Comparison of ENCODE assay signal across 16 cellular contexts in the genomic region with DNA sequence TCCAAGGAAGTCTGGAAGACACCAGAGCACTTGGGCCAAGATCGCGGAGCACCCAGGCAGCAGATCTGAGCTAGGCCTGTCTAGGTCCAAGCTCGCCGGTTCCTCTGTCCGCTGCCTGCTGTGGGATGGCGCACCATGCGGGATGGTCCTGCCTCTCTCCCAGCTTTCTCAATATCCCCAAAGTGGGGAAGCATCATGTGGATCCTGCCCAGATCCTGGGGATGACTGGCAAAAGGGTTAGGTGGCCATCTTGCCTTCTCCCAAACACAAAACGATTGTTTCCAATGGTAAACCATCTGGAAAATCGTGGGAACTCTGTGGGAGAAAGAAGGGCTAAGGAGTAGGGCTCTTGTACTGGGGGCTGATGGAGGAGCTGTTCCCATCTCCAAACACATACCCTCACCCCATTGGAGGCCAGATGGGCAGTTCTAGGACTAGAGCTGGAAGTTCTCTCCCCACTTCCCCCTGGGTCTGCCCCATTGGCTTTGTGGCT. TPM values are rescaled to one million over a fixed set of nuclear protein-coding genes. Genes with fewer than 3 reads are reported as not detected.
DNase-seq lines count a peak whose midpoint lies in the region; ATAC-seq, FAIRE-seq and TF ChIP-seq lines count a peak whose summit lies in the region.
"Had no signal": no experiment of that assay in that cellular context is flagged by ENCODE, and none has a peak within 500 bp of the region (broad histone marks: within the 10 kb centered on the region; RNA-seq: fewer than 3 reads in every experiment).

No MANE protein-coding gene starts in this region.

- peaks cover 4% of the 10 kb centered on the region for H3K36me3 Mint-ChIP-seq in natural killer cell treated with Interleukin-12 subunit alpha and Interleukin-12 subunit beta and Interleukin-15 and Interleukin-18, amount 100 ng/mL, for 72 hours

- in situ Hi-C loops in HepG2 (cut with HindIII; ENCODE audit: extremely low pct_ligation_motif_present, low pct_unique_long_range_greater_than_20kb): no loop called here
- in situ Hi-C loops in GM12878 (cut with MboI): no loop called here

- BruUV-seq in HepG2 (replicated peaks; lab: Mats Ljungman, UMichigan) (no TSS peak), GM12878 (replicated peaks; lab: Mats Ljungman, UMichigan) (no TSS peak)

- no peak overlapping the region for H2AFZ ChIP-seq in HepG2 (ENCODE audit: low read length)
- no peak overlapping the region for H2AFZ ChIP-seq in GM12878 (ENCODE audit: control insufficient read depth, low read depth, low read length)

- H3K27ac ChIP-seq in HepG2 (ENCODE audit: extremely low read length, insufficient read depth, low read length) (peak overlapping the region; percentile 76), right lobe of liver (peak overlapping the region in 1 of 3 donors; percentile 29), GM12878 (ENCODE audit: control insufficient read depth, insufficient read depth) (peak overlapping the region; percentile 81), upper lobe of right lung (peak overlapping the region; percentile 63)
- H3K27ac ChIP-seq: vagina had no signal

- peak overlapping the region; percentile 42 to 73 for H3K27ac Mint-ChIP-seq in natural killer cell treated with Interleukin-12 subunit alpha and Interleukin-12 subunit beta and Interleukin-15 and Interleukin-18, amount 100 ng/mL, for 72 hours

- no peak for TF ChIP-seq CTCF in HepG2 (CRISPR knock-in tag; IDR thresholded peaks at IDR 0.05)
- TF ChIP-seq CTCF in right lobe of liver (IDR thresholded peaks at IDR 0.05): no peak
- TF ChIP-seq CTCF in GM12878 (IDR thresholded peaks at IDR 0.05 in 2 of 3, conservative IDR thresholded peaks at IDR 0.05 in 1 of 3; ENCODE audit: control insufficient read depth in 2 of 3, extremely low read depth in 1 of 3, insufficient read depth in 1 of 3, low read depth in 3 of 3, low read length in 3 of 3): no peak
- no peak for TF ChIP-seq CTCF in upper lobe of right lung (IDR thresholded peaks at IDR 0.05)

- DNase-seq in HepG2 (ENCODE audit: low spot score): no peak
- no peak for DNase-seq in right lobe of liver
- DNase-seq in GM12878 (ENCODE audit: low read depth, low spot score): no peak
- DNase-seq in natural killer cell treated with Interleukin-12 subunit alpha and Interleukin-12 subunit beta and Interleukin-15 and Interleukin-18, amount 100 ng/mL, for 72 hours (ENCODE audit: low spot score): no peak
- DNase-seq in upper lobe of right lung: no peak
- no peak for DNase-seq in amniotic stem cell (lab: John Stamatoyannopoulos, UW)
- DNase-seq: effector CD8-positive, alpha-beta T cell; H9; NCI-H1048; NCI-H2227 treated with DMSO at 0.1 percent for 48 hours; PC-3 had no signal

- TF ChIP-seq RAD21 in HepG2 (CRISPR knock-in tag; IDR thresholded peaks at IDR 0.05): no peak
- no peak for TF ChIP-seq RAD21 in GM12878 (IDR thresholded peaks at IDR 0.05; ENCODE audit: insufficient read depth, low read depth, low read length)

- peaks cover 56 to 68% of the 10 kb centered on the region in 2 donors for H3K4me1 Mint-ChIP-seq in natural killer cell treated with Interleukin-12 subunit alpha and Interleukin-12 subunit beta and Interleukin-15 and Interleukin-18, amount 100 ng/mL, for 72 hours (ENCODE audit: low read depth in 2 of 2)

- H3K27me3 ChIP-seq in HepG2 (ENCODE audit: control insufficient read depth in 1 of 2, insufficient read depth in 2 of 2, low read length in 2 of 2) (no peaks in the 10 kb centered on the region), right lobe of liver (no peaks in the 10 kb centered on the region), GM12878 (replicated peaks in 1 of 2; ENCODE audit: control insufficient read depth in 2 of 2, insufficient read depth in 2 of 2, low read length in 1 of 2) (no peaks in the 10 kb centered on the region), upper lobe of right lung (no peaks in the 10 kb centered on the region)
- H3K27me3 ChIP-seq: vagina had no signal

- peak overlapping the region; percentile 76 for H3K4me3 Mint-ChIP-seq in natural killer cell treated with Interleukin-12 subunit alpha and Interleukin-12 subunit beta and Interleukin-15 and Interleukin-18, amount 100 ng/mL, for 72 hours
- H3K4me3 Mint-ChIP-seq: activated CD4-positive, alpha-beta T cell treated with anti-CD3 and anti-CD28 coated beads, Interleukin-2, amount 10 ng/mL, durations not matched to agents 7 days and 5 days; H9 had no signal

- RAD21 ChIA-PET in GM12878 (lab: Charles Lee; ENCODE audit: unreplicated experiment): interaction anchor here (0.9 to 5.3 kb wide), 14 partner anchors 9 to 67 kb away, joined by 3 to 44 read pairs (median 6); partner anchors contain the start of gene PRKCD

- H3K9ac ChIP-seq in HepG2 (ENCODE audit: insufficient read depth, low read depth, low read length) (peak overlapping the region; percentile 66), GM12878 (ENCODE audit: control insufficient read depth, insufficient read depth, low read length) (no peak overlapping the region; the same call in none of the 2 replicates)

- no peaks in the 10 kb centered on the region for H3K9me3 Mint-ChIP-seq in natural killer cell treated with Interleukin-12 subunit alpha and Interleukin-12 subunit beta and Interleukin-15 and Interleukin-18, amount 100 ng/mL, for 72 hours
- H3K9me3 Mint-ChIP-seq: activated CD4-positive, alpha-beta T cell treated with anti-CD3 and anti-CD28 coated beads, Interleukin-2, amount 10 ng/mL, durations not matched to agents 7 days and 5 days; H9; T-helper 1 cell treated with Interleukin-12 subunit alpha and Interleukin-12 subunit beta and Interleukin-4 antibody, amounts not matched to agents 30 μg/mL and 1 μg/mL, for 36 hours had no signal

- 97% methylated on average over 9 of the region's 9 CpGs for WGBS in HepG2 (ENCODE audit: low lambda C conversion rate)
- 66% methylated on average over 2 of the region's 9 CpGs for WGBS in right lobe of liver (ENCODE audit: insufficient coverage, low coverage, low lambda C conversion rate, missing lambda C conversion rate)
- 62% methylated on average over 4 of the region's 9 CpGs for WGBS in GM12878 (ENCODE audit: insufficient coverage, insufficient replicate concordance, low lambda C conversion rate, missing lambda C conversion rate)

- intact Hi-C loops in HepG2 (cut with micrococcal nuclease; ENCODE audit: unreplicated experiment): loop anchor here (1.0 to 5.0 kb wide), 2 partner anchors 11 to 38 kb away; partner anchors contain the start of gene RFT1
- intact Hi-C loops in right lobe of liver (cut with DNase I): no loop called here
- intact Hi-C loops in GM12878 (cut with micrococcal nuclease; ENCODE audit: unreplicated experiment): loop anchor here (1.0 kb wide), 1 partner anchor 10 kb away; no protein-coding TSS in a partner anchor
- intact Hi-C loops in upper lobe of right lung (cut with DNase I): no loop called here

- POLR2A ChIA-PET in HepG2 (lab: Yijun Ruan, JAX): interaction anchor here (1.3 to 4.6 kb wide), 8 partner anchors 10 to 56 kb away, joined by 3 to 137 read pairs (median 10); partner anchors contain the start of gene PRKCD
- POLR2A ChIA-PET in GM12878 (lab: Charles Lee): interaction anchor here (0.6 to 4.8 kb wide), 12 partner anchors 10 to 678 kb away, joined by 3 to 32 read pairs (median 6); partner anchors contain the start of gene PRKCD

- TF ChIP-seq POLR2A in HepG2 (IDR thresholded peaks at IDR 0.05; ENCODE audit: insufficient read depth in 1 of 2, low read depth in 2 of 2, low read length in 2 of 2) (no peak), right lobe of liver (IDR thresholded peaks at IDR 0.05) (no peak), GM12878 (IDR thresholded peaks at IDR 0.05; ENCODE audit: low read depth, low read length) (no peak)

- H3K79me2 ChIP-seq in HepG2 (ENCODE audit: insufficient read depth, low read length) (peaks cover 8% of the 10 kb centered on the region), GM12878 (ENCODE audit: control insufficient read depth, insufficient read depth, low read length) (peaks cover 100% of the 10 kb centered on the region)

- CTCF ChIA-PET in HepG2 (lab: Yijun Ruan, JAX; ENCODE audit: low intra/inter-chr PET ratio, low total read pairs) (interaction anchor here (2.3 kb wide), 1 partner anchor 35 kb away, joined by 10 read pairs; no protein-coding TSS in a partner anchor), GM12878 (lab: Yijun Ruan, JAX) (interaction anchor here (0.7 to 11.6 kb wide), 15 partner anchors 10 to 66 kb away, joined by 3 to 125 read pairs (median 4); partner anchors contain the start of gene PRKCD)

- no peaks in the 10 kb centered on the region for H3K27me3 Mint-ChIP-seq in natural killer cell treated with Interleukin-12 subunit alpha and Interleukin-12 subunit beta and Interleukin-15 and Interleukin-18, amount 100 ng/mL, for 72 hours
- H3K27me3 Mint-ChIP-seq: activated CD4-positive, alpha-beta T cell treated with anti-CD3 and anti-CD28 coated beads, Interleukin-2, amount 10 ng/mL, durations not matched to agents 7 days and 5 days had no signal

- H3K4me2 ChIP-seq in HepG2 (ENCODE audit: low read depth, low read length) (peak overlapping the region; percentile 74), GM12878 (ENCODE audit: control insufficient read depth, insufficient read depth) (peak overlapping the region; percentile 81)

- peak overlapping the region in 1 of 3 experiments; percentile 50; a peak in 2 of 6 replicates for H3K4me3 ChIP-seq in HepG2 (replicated peaks in 1 of 3; ENCODE audit: insufficient read depth in 1 of 3, low read depth in 2 of 3, low read length in 3 of 3)
- H3K4me3 ChIP-seq in right lobe of liver: no peak overlapping the region
- H3K4me3 ChIP-seq in GM12878: peak overlapping the region; percentile 74
- peak overlapping the region; percentile 23 for H3K4me3 ChIP-seq in upper lobe of right lung
- H3K4me3 ChIP-seq: vagina had no signal

- H3K4me1 ChIP-seq in HepG2 (ENCODE audit: insufficient read depth, low read length) (peaks cover 65% of the 10 kb centered on the region), right lobe of liver (no peaks in the 10 kb centered on the region), GM12878 (ENCODE audit: control insufficient read depth, insufficient read depth, low read length) (peaks cover 98% of the 10 kb centered on the region), upper lobe of right lung (peaks cover 47% of the 10 kb centered on the region)

- H3K9me3 ChIP-seq in HepG2 (ENCODE audit: low read length) (no peaks in the 10 kb centered on the region), right lobe of liver (no peaks in the 10 kb centered on the region), GM12878 (replicated peaks; ENCODE audit: control insufficient read depth, insufficient read depth, low read length) (no peaks in the 10 kb centered on the region), upper lobe of right lung (no peaks in the 10 kb centered on the region)
- H3K9me3 ChIP-seq: vagina had no signal

- FAIRE-seq in HepG2 (lab: Jason Lieb, UNC) (no peak), GM12878 (lab: Jason Lieb, UNC) (no peak)

- H3K36me3 ChIP-seq in HepG2 (replicated peaks in 1 of 2; ENCODE audit: control insufficient read depth in 1 of 2, insufficient read depth in 2 of 2, low read length in 2 of 2) (peaks cover 6 to 16% of the 10 kb centered on the region in 2 experiments; a peak in 4 of 5 replicates), right lobe of liver (peaks cover 0 to 4% (median 0%) of the 10 kb centered on the region in 4 donors), GM12878 (ENCODE audit: control insufficient read depth in 2 of 2, insufficient read depth in 2 of 2, low read length in 1 of 2) (peaks cover 17 to 25% of the 10 kb centered on the region in 2 experiments), upper lobe of right lung (peaks cover 19% of the 10 kb centered on the region)
- H3K36me3 ChIP-seq: vagina had no signal

- TF ChIP-seq EP300 in HepG2 (IDR thresholded peaks at IDR 0.05; ENCODE audit: low read depth in 2 of 2, low read length in 2 of 2) (no peak), HepG2 (CRISPR knock-in tag; IDR thresholded peaks at IDR 0.05; ENCODE audit: borderline replicate concordance) (no peak), GM12878 (IDR thresholded peaks at IDR 0.05; ENCODE audit: borderline replicate concordance in 1 of 2, control insufficient read depth in 1 of 2, low read depth in 2 of 2, low read length in 2 of 2) (peak in 1 of 2 experiments; percentile 60; a peak in 1 of 4 replicates)

- SMC1A ChIA-PET in GM12878 (lab: Charles Lee; ENCODE audit: uncharacterized antibody, unreplicated experiment): interaction anchor here (0.7 to 4.2 kb wide), 11 partner anchors 9 to 42 kb away, joined by 3 to 30 read pairs (median 10); partner anchors contain the start of gene PRKCD

- H4K20me1 ChIP-seq in HepG2 (ENCODE audit: insufficient read depth, low read length): no peaks in the 10 kb centered on the region
- no peaks in the 10 kb centered on the region for H4K20me1 ChIP-seq in GM12878 (ENCODE audit: control insufficient read depth, insufficient read depth)

- no peak; the same call in none of the 3 replicates for ATAC-seq in HepG2
- no peak for ATAC-seq in right lobe of liver
- no peak for ATAC-seq in GM12878
- ATAC-seq in natural killer cell treated with Interleukin-12 subunit alpha and Interleukin-12 subunit beta and Interleukin-15 and Interleukin-18, amount 100 ng/mL, for 72 hours: no peak
- no peak for ATAC-seq in upper lobe of right lung
- ATAC-seq in GM19035 (IDR thresholded peaks at IDR 0.05; ENCODE audit: unreplicated experiment): no peak
- ATAC-seq in HG02938 (IDR thresholded peaks at IDR 0.05; ENCODE audit: unreplicated experiment): no peak
- ATAC-seq: PC-3 had no signal

RNA-seq across cellular contexts. Expression of gene PRKCD, which starts 8.9 kb away (rescaled TPM):
- 1.6 and 4.3 TPM in 2 replicates for total RNA-seq in HepG2 (2016; rRNA removed; fragmentation: Illumina TruSeq; extraction: Trizol)
- total RNA-seq in HepG2 (2016; cell fraction: cytosol; rRNA removed; fragmentation: Illumina TruSeq; extraction: Trizol; ENCODE audit: low read depth): 0.79 and 1.0 TPM in 2 replicates
- 1.7 and 3.8 TPM in 2 replicates for total RNA-seq in HepG2 (2016; cell fraction: insoluble cytoplasmic fraction; rRNA removed; fragmentation: Illumina TruSeq; extraction: Trizol)
- total RNA-seq in HepG2 (2016; cell fraction: membrane; rRNA removed; fragmentation: Illumina TruSeq; extraction: Trizol): 2.3 and 2.6 TPM in 2 replicates
- 4.3 and 4.4 TPM in 2 replicates for total RNA-seq in HepG2 (2016; cell fraction: nucleus; rRNA removed; fragmentation: Illumina TruSeq; extraction: Trizol)
- 40.7 and 47.7 TPM in 2 replicates for polyA plus RNA-seq in HepG2 (2011; rRNA removed)
- 43.8 and 46.4 TPM in 2 replicates for polyA plus RNA-seq in HepG2 (2011; cell fraction: cytosol; rRNA removed)
- 49.0 and 56.6 TPM in 2 replicates for polyA plus RNA-seq in HepG2 (2011; cell fraction: nucleus; rRNA removed)
- polyA plus RNA-seq in HepG2 (2012): 26.9 and 29.1 TPM in 2 replicates
- polyA plus RNA-seq in HepG2 (2016; cell fraction: cytosol; fragmentation: Illumina TruSeq; extraction: Trizol; ENCODE audit: low read depth): 4.3 and 5.2 TPM in 2 replicates
- polyA plus RNA-seq in HepG2 (2016; cell fraction: insoluble cytoplasmic fraction; fragmentation: Illumina TruSeq; extraction: Trizol; ENCODE audit: low read depth): 19.3 and 22.7 TPM in 2 replicates
- 3.2 and 3.3 TPM in 2 replicates for polyA plus RNA-seq in HepG2 (2016; cell fraction: membrane; fragmentation: Illumina TruSeq; extraction: Trizol; ENCODE audit: low read depth)
- polyA plus RNA-seq in HepG2 (2016; cell fraction: nucleus; fragmentation: Illumina TruSeq; extraction: Trizol; ENCODE audit: insufficient read depth, low read depth): 26.1 and 26.5 TPM in 2 replicates
- polyA minus RNA-seq in HepG2 (2011; rRNA and poly(A)+ RNA removed; ENCODE audit: low replicate concordance): 30.4 and 51.6 TPM in 2 replicates
- 17.5 and 20.8 TPM in 2 replicates for polyA minus RNA-seq in HepG2 (2011; cell fraction: cytosol; rRNA and poly(A)+ RNA removed)
- polyA minus RNA-seq in HepG2 (2011; cell fraction: nucleus; rRNA and poly(A)+ RNA removed): 17.8 and 23.6 TPM in 2 replicates
- 1 to 10 TPM; 3.5 to 8.3 (median 5.1) TPM for total RNA-seq in right lobe of liver
- total RNA-seq in GM12878 (2013; cell fraction: nucleolus; rRNA removed): 13.2 and 14.9 TPM in 2 replicates
- total RNA-seq in GM12878 (2014; rRNA removed): 12.5 and 17.3 TPM in 2 replicates
- total RNA-seq in GM12878 (2014; rRNA removed; fragmentation: Illumina TruSeq; extraction: Trizol): 28.0 TPM in 2 replicates
- 78.3 and 81.7 TPM in 2 replicates for total RNA-seq in GM12878 (2021)
- 27.9 TPM for polyA plus RNA-seq in GM12878 (2011; ENCODE audit: low read depth)
- polyA plus RNA-seq in GM12878 (2011; rRNA removed): 69.0 and 114 TPM in 2 replicates
- polyA plus RNA-seq in GM12878 (2011; cell fraction: cytosol; rRNA removed): 110 and 139 TPM in 2 replicates
- 155 and 176 TPM in 2 replicates for polyA plus RNA-seq in GM12878 (2011; cell fraction: nucleus; rRNA removed)
- 57.8 and 64.6 TPM in 2 replicates for polyA plus RNA-seq in GM12878 (2012)
- polyA plus RNA-seq in GM12878 (2014; fragmentation: Illumina TruSeq; extraction: Trizol): 79.1 and 90.0 TPM in 2 replicates
- polyA plus RNA-seq in GM12878 (2014; fragmentation: Nextera tagmentation; extraction: Ambion mirVana): 10 to 100 TPM; 13.2 to 22.1 TPM
- 85.7 and 90.7 TPM in 2 replicates for polyA plus RNA-seq in GM12878 (2014; rRNA removed)
- polyA plus RNA-seq in GM12878 (2016; fragmentation: Nextera tagmentation; extraction: Ambion mirVana): 10 to 100 TPM; 10.0 to 56.8 TPM
- polyA minus RNA-seq in GM12878 (2011; rRNA and poly(A)+ RNA removed): 123 and 129 TPM in 2 replicates
- 34.2 and 36.8 TPM in 2 replicates for polyA minus RNA-seq in GM12878 (2011; cell fraction: cytosol; rRNA and poly(A)+ RNA removed)
- 40.1 and 59.2 TPM in 2 replicates for polyA minus RNA-seq in GM12878 (2011; cell fraction: nucleus; rRNA and poly(A)+ RNA removed)
- 10 to 100 TPM; 14.1 to 34.9 TPM for total RNA-seq in natural killer cell treated with Interleukin-12 subunit alpha and Interleukin-12 subunit beta and Interleukin-15 and Interleukin-18, amount 100 ng/mL, for 72 hours
- total RNA-seq in upper lobe of right lung: 78.4 TPM

RNA-seq across cellular contexts. Expression of gene RFT1, which starts 39.6 kb away (rescaled TPM):
- total RNA-seq in HepG2 (2016; rRNA removed; fragmentation: Illumina TruSeq; extraction: Trizol) (25.7 and 37.0 TPM in 2 replicates), right lobe of liver (10 to 100 TPM in 4 of 6 experiments, 1 to 10 TPM in 2; 9.3 to 12.4 (median 10.4) TPM), GM12878 (2014; rRNA removed) (27.5 and 31.1 TPM in 2 replicates), GM12878 (2014; rRNA removed; fragmentation: Illumina TruSeq; extraction: Trizol) (16.0 and 16.6 TPM in 2 replicates), GM12878 (2021) (40.3 and 41.3 TPM in 2 replicates), upper lobe of right lung (20.6 TPM)
- total RNA-seq in HepG2 (2016; cell fraction: cytosol; rRNA removed; fragmentation: Illumina TruSeq; extraction: Trizol; ENCODE audit: low read depth): 4.3 and 5.1 TPM in 2 replicates
- 25.2 and 37.3 TPM in 2 replicates for total RNA-seq in HepG2 (2016; cell fraction: insoluble cytoplasmic fraction; rRNA removed; fragmentation: Illumina TruSeq; extraction: Trizol)
- 14.7 and 16.2 TPM in 2 replicates for total RNA-seq in HepG2 (2016; cell fraction: membrane; rRNA removed; fragmentation: Illumina TruSeq; extraction: Trizol)
- total RNA-seq in HepG2 (2016; cell fraction: nucleus; rRNA removed; fragmentation: Illumina TruSeq; extraction: Trizol): 30.4 and 35.0 TPM in 2 replicates
- polyA plus RNA-seq in HepG2 (2011; rRNA removed) (21.0 and 23.2 TPM in 2 replicates), GM12878 (2011; rRNA removed) (29.5 and 34.5 TPM in 2 replicates), GM12878 (2014; fragmentation: Illumina TruSeq; extraction: Trizol) (33.3 and 34.5 TPM in 2 replicates), GM12878 (2014; fragmentation: Nextera tagmentation; extraction: Ambion mirVana) (10 to 100 TPM; 24.7 to 29.0 TPM), GM12878 (2014; rRNA removed) (33.5 and 36.0 TPM in 2 replicates), GM12878 (2016; fragmentation: Nextera tagmentation; extraction: Ambion mirVana) (10 to 100 TPM; 73.8 to 75.1 TPM)
- 21.9 and 27.5 TPM in 2 replicates for polyA plus RNA-seq in HepG2 (2011; cell fraction: cytosol; rRNA removed)
- 11.4 TPM in 2 replicates for polyA plus RNA-seq in HepG2 (2011; cell fraction: nucleus; rRNA removed)
- polyA plus RNA-seq in HepG2 (2012): 13.7 and 19.5 TPM in 2 replicates
- polyA plus RNA-seq in HepG2 (2016; cell fraction: cytosol; fragmentation: Illumina TruSeq; extraction: Trizol; ENCODE audit: low read depth): 5.2 and 6.1 TPM in 2 replicates
- polyA plus RNA-seq in HepG2 (2016; cell fraction: insoluble cytoplasmic fraction; fragmentation: Illumina TruSeq; extraction: Trizol; ENCODE audit: low read depth): 20.1 and 21.3 TPM in 2 replicates
- 10.2 and 12.2 TPM in 2 replicates for polyA plus RNA-seq in HepG2 (2016; cell fraction: membrane; fragmentation: Illumina TruSeq; extraction: Trizol; ENCODE audit: low read depth)
- 32.4 and 36.2 TPM in 2 replicates for polyA plus RNA-seq in HepG2 (2016; cell fraction: nucleus; fragmentation: Illumina TruSeq; extraction: Trizol; ENCODE audit: insufficient read depth, low read depth)
- polyA minus RNA-seq in HepG2 (2011; rRNA and poly(A)+ RNA removed; ENCODE audit: low replicate concordance): 79.7 and 80.7 TPM in 2 replicates
- 17.0 and 17.7 TPM in 2 replicates for polyA minus RNA-seq in HepG2 (2011; cell fraction: cytosol; rRNA and poly(A)+ RNA removed)
- 15.6 and 15.8 TPM in 2 replicates for polyA minus RNA-seq in HepG2 (2011; cell fraction: nucleus; rRNA and poly(A)+ RNA removed)
- total RNA-seq in GM12878 (2013; cell fraction: nucleolus; rRNA removed): 64.3 and 64.9 TPM in 2 replicates
- 8.9 TPM for polyA plus RNA-seq in GM12878 (2011; ENCODE audit: low read depth)
- 27.7 and 30.4 TPM in 2 replicates for polyA plus RNA-seq in GM12878 (2011; cell fraction: cytosol; rRNA removed)
- polyA plus RNA-seq in GM12878 (2011; cell fraction: nucleus; rRNA removed): 15.8 and 24.1 TPM in 2 replicates
- polyA plus RNA-seq in GM12878 (2012): 16.6 and 24.6 TPM in 2 replicates
- 41.8 and 52.7 TPM in 2 replicates for polyA minus RNA-seq in GM12878 (2011; rRNA and poly(A)+ RNA removed)
- 11.5 and 13.1 TPM in 2 replicates for polyA minus RNA-seq in GM12878 (2011; cell fraction: cytosol; rRNA and poly(A)+ RNA removed)
- polyA minus RNA-seq in GM12878 (2011; cell fraction: nucleus; rRNA and poly(A)+ RNA removed): 13.4 and 21.2 TPM in 2 replicates
- 10 to 100 TPM; 33.1 to 51.6 TPM for total RNA-seq in natural killer cell treated with Interleukin-12 subunit alpha and Interleukin-12 subunit beta and Interleukin-15 and Interleukin-18, amount 100 ng/mL, for 72 hours

Comparison
In these comparisons a context has a peak if more than half of its experiments do, and no peak if none do; other contexts are left out.
1. intact Hi-C loops: an anchor here in HepG2 (1.0 to 5.0 kb wide) and GM12878 (1.0 kb wide); none called in right lobe of liver and upper lobe of right lung.
2. H3K4me3 ChIP-seq: peak in GM12878 (single experiment) and upper lobe of right lung (single experiment); none in right lobe of liver (0 of 3).
3. Of the 75 proteins assayed by ChIP-seq in both HepG2 and GM12878: peak only in HepG2: ZBTB33; only in GM12878: CBFB, IKZF1, MTA3 and SP1; in both: EED; in neither: 67; mixed calls (peak in some experiments, not most) for 2.